In genomic region chr15:96261575-96262034, GRCh38 we compare ENCODE assay signal across 1 cellular context.
TF ChIP-seq lines count a peak whose summit lies in the region.

No MANE protein-coding gene starts in this region.

TF ChIP-seq in HepG2, 621 proteins besides CTCF, POLR2A, EP300 and RAD21 (continued from another document and continues in another):
- TF ChIP-seq FOXP4 (CRISPR knock-in tag; IDR thresholded peaks at IDR 0.05): peak; percentile 72
- no peak for TF ChIP-seq ZBED4 (CRISPR knock-in tag; IDR thresholded peaks at IDR 0.05; ENCODE audit: borderline replicate concordance)
- no peak for TF ChIP-seq ETV6 (CRISPR knock-in tag; conservative IDR thresholded peaks at IDR 0.05)
- TF ChIP-seq SKIL (CRISPR knock-in tag; IDR thresholded peaks at IDR 0.05; ENCODE audit: borderline replicate concordance): no peak
- TF ChIP-seq ZNF709 (CRISPR knock-in tag; IDR thresholded peaks at IDR 0.05): no peak
- no peak for TF ChIP-seq XBP1 (CRISPR knock-in tag; IDR thresholded peaks at IDR 0.05)
- TF ChIP-seq NFATC3 (CRISPR knock-in tag; IDR thresholded peaks at IDR 0.05): no peak
- no peak for TF ChIP-seq DNMT1 (CRISPR knock-in tag; IDR thresholded peaks at IDR 0.05)
- TF ChIP-seq BHLHE40 (IDR thresholded peaks at IDR 0.05; ENCODE audit: low read length): peak; percentile 57; the same call in 1 of the 2 replicates
- no peak for TF ChIP-seq ZNF629 (CRISPR knock-in tag; conservative IDR thresholded peaks at IDR 0.05)
- no peak for TF ChIP-seq DPF2 (CRISPR knock-in tag; IDR thresholded peaks at IDR 0.05; ENCODE audit: borderline replicate concordance, low read depth)
- TF ChIP-seq ZNF24 (IDR thresholded peaks at IDR 0.05): no peak
- TF ChIP-seq DDIT3 (CRISPR knock-in tag; IDR thresholded peaks at IDR 0.05): no peak
- no peak for TF ChIP-seq IKZF1 (IDR thresholded peaks at IDR 0.05)
- TF ChIP-seq ZMAT3 (CRISPR knock-in tag; conservative IDR thresholded peaks at IDR 0.05): no peak
- TF ChIP-seq ZNF260 (CRISPR knock-in tag; IDR thresholded peaks at IDR 0.05; ENCODE audit: borderline replicate concordance, low read depth): no peak
- no peak for TF ChIP-seq ARID2 (CRISPR knock-in tag; IDR thresholded peaks at IDR 0.05; ENCODE audit: borderline replicate concordance)
- no peak for TF ChIP-seq ZNF329 (CRISPR knock-in tag; IDR thresholded peaks at IDR 0.05; ENCODE audit: low read depth)
- no peak for TF ChIP-seq CAMTA2 (CRISPR knock-in tag; IDR thresholded peaks at IDR 0.05; ENCODE audit: borderline replicate concordance)
- TF ChIP-seq AKAP8 (CRISPR knock-in tag; IDR thresholded peaks at IDR 0.05): no peak
- no peak for TF ChIP-seq ZFX (CRISPR knock-in tag; IDR thresholded peaks at IDR 0.05; ENCODE audit: low read depth)
- TF ChIP-seq ZFYVE20 (CRISPR knock-in tag; IDR thresholded peaks at IDR 0.05; ENCODE audit: borderline replicate concordance, low read depth): no peak
- peak; percentile 75 for TF ChIP-seq SAP130 (CRISPR knock-in tag; IDR thresholded peaks at IDR 0.05; ENCODE audit: low read depth)
- TF ChIP-seq NRL (CRISPR knock-in tag; IDR thresholded peaks at IDR 0.05; ENCODE audit: borderline replicate concordance): no peak
- TF ChIP-seq ZBTB33 (CRISPR knock-in tag; IDR thresholded peaks at IDR 0.05): no peak
- no peak for TF ChIP-seq ZNF703 (CRISPR knock-in tag; IDR thresholded peaks at IDR 0.05; ENCODE audit: borderline replicate concordance)
- no peak for TF ChIP-seq SRF (IDR thresholded peaks at IDR 0.05; ENCODE audit: low read depth, low read length)
- TF ChIP-seq CBX1 (IDR thresholded peaks at IDR 0.05; ENCODE audit: low read depth): no peak
- TF ChIP-seq HNRNPK (IDR thresholded peaks at IDR 0.05; ENCODE audit: low read depth, low read length, poor library complexity, severe bottlenecking): no peak
- TF ChIP-seq FOXO4 (CRISPR knock-in tag; conservative IDR thresholded peaks at IDR 0.05): no peak
- TF ChIP-seq CHCHD3 (CRISPR knock-in tag; IDR thresholded peaks at IDR 0.05): no peak
- no peak for TF ChIP-seq U2AF2 (IDR thresholded peaks at IDR 0.05; ENCODE audit: low read depth, low read length)
- peak; percentile 85 for TF ChIP-seq SP5 (CRISPR knock-in tag; IDR thresholded peaks at IDR 0.05; ENCODE audit: borderline replicate concordance, low read depth)
- TF ChIP-seq NFIC (IDR thresholded peaks at IDR 0.05; ENCODE audit: low read length): no peak; the same call in 1 of the 2 replicates
- TF ChIP-seq ZNF501 (CRISPR knock-in tag; IDR thresholded peaks at IDR 0.05): no peak
- no peak for TF ChIP-seq ZNF44 (CRISPR knock-in tag; IDR thresholded peaks at IDR 0.05)
- TF ChIP-seq ZNF713 (CRISPR knock-in tag; IDR thresholded peaks at IDR 0.05): no peak
- TF ChIP-seq TP53 (CRISPR knock-in tag; conservative IDR thresholded peaks at IDR 0.05): no peak
- no peak for TF ChIP-seq ZMYM2 (CRISPR knock-in tag; IDR thresholded peaks at IDR 0.05)
- TF ChIP-seq ZNF639 (CRISPR knock-in tag; conservative IDR thresholded peaks at IDR 0.05): no peak
- TF ChIP-seq ZBTB38 (CRISPR knock-in tag; IDR thresholded peaks at IDR 0.05): no peak
- no peak for TF ChIP-seq ATF1 (CRISPR knock-in tag; IDR thresholded peaks at IDR 0.05)
- TF ChIP-seq ZNF646 (CRISPR knock-in tag; IDR thresholded peaks at IDR 0.05): no peak
- 0 out of 2 replicates have a peak, but pooled peaks have one; percentile 30 for TF ChIP-seq FOXK1 (CRISPR knock-in tag; IDR thresholded peaks at IDR 0.05; ENCODE audit: borderline replicate concordance, low read depth)
- no peak for TF ChIP-seq ZNF205 (CRISPR knock-in tag; IDR thresholded peaks at IDR 0.05)
- 0 out of 2 replicates have a peak, but pooled peaks have one; percentile 10 for TF ChIP-seq ZNF652 (CRISPR knock-in tag; IDR thresholded peaks at IDR 0.05; ENCODE audit: borderline replicate concordance, low read depth)
